Comparison of ENCODE assay signal across 11 cellular contexts in the genomic region with DNA sequence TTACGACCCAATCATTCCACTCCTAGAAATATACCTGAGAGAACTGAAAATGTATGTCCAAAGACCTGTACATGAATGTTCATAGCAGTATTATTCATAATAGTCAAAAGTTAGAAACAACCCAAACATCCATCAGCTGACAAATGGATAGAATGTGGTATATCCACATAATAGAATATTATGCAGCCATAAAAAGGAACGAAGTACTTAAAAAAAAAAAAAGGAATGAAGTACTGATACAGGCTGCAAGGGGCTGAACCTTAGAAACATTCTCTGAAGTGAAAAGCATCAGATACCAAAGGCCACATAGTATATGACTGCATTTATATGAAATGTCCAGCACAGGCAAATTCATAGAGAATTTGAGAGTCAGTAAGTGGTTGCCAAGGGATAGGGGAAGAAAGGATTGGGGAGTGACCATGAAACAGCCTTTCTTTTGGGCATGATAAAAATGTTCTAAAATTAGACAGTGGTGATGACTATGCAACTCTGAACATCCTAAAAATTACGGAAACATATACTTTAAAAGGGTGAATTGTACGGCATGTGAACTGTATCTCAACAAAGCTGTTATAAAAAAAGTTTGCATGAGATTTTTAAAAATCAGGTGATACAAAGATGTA. TPM values are rescaled to one million over a fixed set of nuclear protein-coding genes. Genes with fewer than 3 reads are reported as not detected.
DNase-seq lines count a peak whose midpoint lies in the region; ATAC-seq, FAIRE-seq and TF ChIP-seq lines count a peak whose summit lies in the region.
"Had no signal": no experiment of that assay in that cellular context is flagged by ENCODE, and none has a peak within 500 bp of the region (broad histone marks: within the 10 kb centered on the region; RNA-seq: fewer than 3 reads in every experiment).

No MANE protein-coding gene starts in this region.

- FAIRE-seq in HepG2 (lab: Jason Lieb, UNC): no peak

- peaks cover 43% of the 10 kb centered on the region for H3K4me1 Mint-ChIP-seq in activated B cell treated with CpG ODN at 0.5 μM for 24 hours

- in situ Hi-C loops in HepG2 (cut with HindIII; ENCODE audit: extremely low pct_ligation_motif_present, low pct_unique_long_range_greater_than_20kb): no loop called here

- H2AFZ ChIP-seq in HCT116 (ENCODE audit: low read depth, low read length, poor library complexity, severe bottlenecking): no peak overlapping the region
- H2AFZ ChIP-seq in HepG2 (ENCODE audit: low read length): no peak overlapping the region

- H3K4me1 ChIP-seq in A673 (ENCODE audit: insufficient read depth, low read length, poor library complexity, severe bottlenecking): no peaks in the 10 kb centered on the region
- H3K4me1 ChIP-seq in HCT116 (ENCODE audit: control insufficient read depth in 1 of 2, insufficient read depth in 2 of 2, low read length in 2 of 2): peaks cover 8 to 19% of the 10 kb centered on the region in 2 experiments; a peak in 3 of 4 replicates
- H3K4me1 ChIP-seq in HepG2 (ENCODE audit: insufficient read depth, low read length): peaks cover 33% of the 10 kb centered on the region

- peak overlapping the region; percentile 46 for H3K27ac Mint-ChIP-seq in activated B cell treated with CpG ODN at 0.5 μM for 24 hours

- RAD21 ChIA-PET in HCT116 (lab: Charles Lee; ENCODE audit: low non-redundant PET in 1 of 2, low total read pairs in 2 of 2, uncharacterized antibody in 2 of 2, unreplicated experiment in 2 of 2): no interaction called here

- H3K79me2 ChIP-seq in HCT116 (ENCODE audit: insufficient read depth, low read length) (peaks cover 22% of the 10 kb centered on the region; the same call in 1 of the 2 replicates), HepG2 (ENCODE audit: insufficient read depth, low read length) (peaks cover 10% of the 10 kb centered on the region)

- CTCF ChIA-PET in A673 (lab: Charles Lee) (no interaction called here), HCT116 (lab: Charles Lee) (no interaction called here), activated B cell treated with CpG ODN at 0.5 μM for 24 hours (lab: Charles Lee) (no interaction called here), HepG2 (lab: Yijun Ruan, JAX; ENCODE audit: low intra/inter-chr PET ratio, low total read pairs) (no interaction called here)

- WGBS in HepG2 (ENCODE audit: low lambda C conversion rate): 95% methylated on average over 4 of the region's 4 CpGs

- H3K27me3 Mint-ChIP-seq in activated B cell treated with CpG ODN at 0.5 μM for 24 hours: no peaks in the 10 kb centered on the region

- ATAC-seq in HCT116: no peak
- ATAC-seq in activated B cell treated with CpG ODN at 0.5 μM for 24 hours (ENCODE audit: low read depth): no peak
- no peak for ATAC-seq in HepG2
- no peak for ATAC-seq in HG02571 (IDR thresholded peaks at IDR 0.05; ENCODE audit: unreplicated experiment)

- H3K4me2 ChIP-seq in HCT116 (ENCODE audit: low read length) (no peak overlapping the region), HepG2 (ENCODE audit: low read depth, low read length) (no peak overlapping the region)

- H3K9ac ChIP-seq in HCT116 (ENCODE audit: low read length): no peak overlapping the region
- H3K9ac ChIP-seq in HepG2 (ENCODE audit: insufficient read depth, low read depth, low read length): no peak overlapping the region

- H3K36me3 ChIP-seq in A673 (ENCODE audit: insufficient read depth, low read length, poor library complexity, severe bottlenecking): no peaks in the 10 kb centered on the region
- H3K36me3 ChIP-seq in HCT116 (ENCODE audit: control insufficient read depth in 1 of 2, insufficient read depth in 2 of 2, low read length in 2 of 2): no peaks in the 10 kb centered on the region
- no peaks in the 10 kb centered on the region for H3K36me3 ChIP-seq in HepG2 (replicated peaks in 1 of 2; ENCODE audit: control insufficient read depth in 1 of 2, insufficient read depth in 2 of 2, low read length in 2 of 2)

- TF ChIP-seq RAD21 in HCT116 (IDR thresholded peaks at IDR 0.05; ENCODE audit: low read depth) (no peak), HepG2 (CRISPR knock-in tag; IDR thresholded peaks at IDR 0.05) (no peak)

- H3K27ac ChIP-seq in A673 (ENCODE audit: low read depth, low read length, poor library complexity, severe bottlenecking): no peak overlapping the region
- no peak overlapping the region for H3K27ac ChIP-seq in HCT116 (ENCODE audit: low read depth, low read length)
- no peak overlapping the region for H3K27ac ChIP-seq in HepG2 (ENCODE audit: extremely low read length, insufficient read depth, low read length)

- DNase-seq in A673 (ENCODE audit: low spot score): no peak
- DNase-seq in HCT116 (ENCODE audit: low read depth, low spot score): no peak
- DNase-seq in activated B cell treated with CpG ODN at 0.5 μM for 24 hours: no peak
- DNase-seq in HepG2 (ENCODE audit: low spot score): no peak
- no peak for DNase-seq in DMS79 treated with DMSO at 0.1 percent for 48 hours (lab: John Stamatoyannopoulos, UW)
- DNase-seq in NCI-H82 (lab: John Stamatoyannopoulos, UW): no peak
- no peak for DNase-seq in NCI-H2029 (lab: John Stamatoyannopoulos, UW)
- DNase-seq: NCI-H1417 had no signal

- TF ChIP-seq EP300 in HepG2 (IDR thresholded peaks at IDR 0.05; ENCODE audit: low read depth in 2 of 2, low read length in 2 of 2) (no peak), HepG2 (CRISPR knock-in tag; IDR thresholded peaks at IDR 0.05; ENCODE audit: borderline replicate concordance) (no peak)

- TF ChIP-seq CTCF in A673 (conservative IDR thresholded peaks at IDR 0.05; ENCODE audit: low read depth, low read length): no peak
- TF ChIP-seq CTCF in HCT116 (IDR thresholded peaks at IDR 0.05 in 2 of 3, conservative IDR thresholded peaks at IDR 0.05 in 1 of 3; ENCODE audit: borderline replicate concordance in 1 of 3, insufficient read depth in 1 of 3, low read depth in 2 of 3, low read length in 2 of 3): no peak
- TF ChIP-seq CTCF in activated B cell treated with CpG ODN at 0.5 μM for 24 hours (IDR thresholded peaks at IDR 0.05): no peak
- TF ChIP-seq CTCF in HepG2 (CRISPR knock-in tag; IDR thresholded peaks at IDR 0.05): no peak

- no peaks in the 10 kb centered on the region for H3K27me3 ChIP-seq in A673 (replicated peaks; ENCODE audit: insufficient read depth, low read depth, low read length, poor library complexity)
- H3K27me3 ChIP-seq in HCT116 (ENCODE audit: insufficient read depth, low read length): no peaks in the 10 kb centered on the region
- no peaks in the 10 kb centered on the region; a peak in 1 of 5 replicates for H3K27me3 ChIP-seq in HepG2 (ENCODE audit: control insufficient read depth in 1 of 2, insufficient read depth in 2 of 2, low read length in 2 of 2)

- peaks cover 1% of the 10 kb centered on the region for H3K36me3 Mint-ChIP-seq in activated B cell treated with CpG ODN at 0.5 μM for 24 hours (ENCODE audit: low read depth)

- no peaks in the 10 kb centered on the region for H3K9me3 Mint-ChIP-seq in activated B cell treated with CpG ODN at 0.5 μM for 24 hours

- H3K4me3 Mint-ChIP-seq in activated B cell treated with CpG ODN at 0.5 μM for 24 hours: peak overlapping the region; percentile 86

- TF ChIP-seq POLR2A in HCT116 (IDR thresholded peaks at IDR 0.05; ENCODE audit: borderline replicate concordance, extremely low read depth, insufficient read depth, insufficient read length): no peak
- TF ChIP-seq POLR2A in HepG2 (IDR thresholded peaks at IDR 0.05; ENCODE audit: insufficient read depth in 1 of 2, low read depth in 2 of 2, low read length in 2 of 2): no peak

- POLR2A ChIA-PET in A673 (lab: Charles Lee; ENCODE audit: low non-redundant PET) (no interaction called here), HCT116 (lab: Charles Lee) (no interaction called here), activated B cell treated with CpG ODN at 0.5 μM for 24 hours (lab: Charles Lee) (interaction anchor here (1.2 to 1.6 kb wide), 2 partner anchors 53 to 75 kb away, joined by 4 to 5 read pairs; partner anchors contain the start of gene TFIP11), HepG2 (lab: Yijun Ruan, JAX) (no interaction called here)

- no peaks in the 10 kb centered on the region for H3K9me2 ChIP-seq in HCT116 (ENCODE audit: insufficient read depth)

- H3K4me3 ChIP-seq in A673 (ENCODE audit: low read depth, low read length, poor library complexity, severe bottlenecking): no peak overlapping the region
- H3K4me3 ChIP-seq in HCT116 (replicated peaks in 1 of 2; ENCODE audit: low read depth in 1 of 2, low read length in 2 of 2): no peak overlapping the region
- no peak overlapping the region for H3K4me3 ChIP-seq in HepG2 (replicated peaks in 1 of 3; ENCODE audit: insufficient read depth in 1 of 3, low read depth in 2 of 3, low read length in 3 of 3)

- BruUV-seq in A673 (replicated peaks; lab: Mats Ljungman, UMichigan): TSS peak; percentile 48
- TSS peak; percentile 55 for BruUV-seq in HCT116 (replicated peaks; lab: Mats Ljungman, UMichigan)
- TSS peak; percentile 59 for BruUV-seq in HepG2 (replicated peaks; lab: Mats Ljungman, UMichigan)

- intact Hi-C loops in A673 (cut with micrococcal nuclease; ENCODE audit: unreplicated experiment) (no loop called here), HCT116 (cut with micrococcal nuclease) (no loop called here), activated B cell treated with CpG ODN at 0.5 μM for 24 hours (cut with micrococcal nuclease) (loop anchor here (5.0 kb wide), 1 partner anchor 106 kb away; the partner anchor contains the start of genes HPS4 and SRRD), HepG2 (cut with micrococcal nuclease; ENCODE audit: unreplicated experiment) (no loop called here)

- no peaks in the 10 kb centered on the region for H3K9me3 ChIP-seq in A673 (ENCODE audit: low read depth, low read length, poor library complexity, severe bottlenecking)
- H3K9me3 ChIP-seq in HCT116 (ENCODE audit: control insufficient read depth in 1 of 2, insufficient read depth in 1 of 2, low read depth in 1 of 2, low read length in 2 of 2): no peaks in the 10 kb centered on the region
- H3K9me3 ChIP-seq in HepG2 (ENCODE audit: low read length): no peaks in the 10 kb centered on the region

- H4K20me1 ChIP-seq in HCT116 (ENCODE audit: insufficient read depth) (no peaks in the 10 kb centered on the region), HepG2 (ENCODE audit: insufficient read depth, low read length) (no peaks in the 10 kb centered on the region)

RNA-seq across cellular contexts. Expression of gene TPST2, which starts 1.8 kb away (rescaled TPM):
- total RNA-seq in A673 (2021) (8.2 and 10.9 TPM in 2 replicates), HCT116 (2021; ENCODE audit: unreplicated experiment) (11.8 TPM), activated B cell treated with CpG ODN at 0.5 μM for 24 hours (10.4 and 11.0 TPM in 2 replicates), HepG2 (2016; rRNA removed; fragmentation: Illumina TruSeq; extraction: Trizol) (9.2 and 15.2 TPM in 2 replicates)
- polyA plus RNA-seq in HCT116 (2012): 9.2 and 11.3 TPM in 2 replicates
- total RNA-seq in HepG2 (2016; cell fraction: cytosol; rRNA removed; fragmentation: Illumina TruSeq; extraction: Trizol; ENCODE audit: low read depth): 10.0 and 10.4 TPM in 2 replicates
- total RNA-seq in HepG2 (2016; cell fraction: insoluble cytoplasmic fraction; rRNA removed; fragmentation: Illumina TruSeq; extraction: Trizol): 7.8 and 13.5 TPM in 2 replicates
- 17.6 and 23.3 TPM in 2 replicates for total RNA-seq in HepG2 (2016; cell fraction: membrane; rRNA removed; fragmentation: Illumina TruSeq; extraction: Trizol)
- total RNA-seq in HepG2 (2016; cell fraction: nucleus; rRNA removed; fragmentation: Illumina TruSeq; extraction: Trizol): 10.0 and 10.8 TPM in 2 replicates
- 23.8 and 29.5 TPM in 2 replicates for polyA plus RNA-seq in HepG2 (2011; rRNA removed)
- 27.5 and 32.7 TPM in 2 replicates for polyA plus RNA-seq in HepG2 (2011; cell fraction: cytosol; rRNA removed)
- 21.6 and 24.3 TPM in 2 replicates for polyA plus RNA-seq in HepG2 (2011; cell fraction: nucleus; rRNA removed)
- polyA plus RNA-seq in HepG2 (2012): 9.2 and 17.3 TPM in 2 replicates
- polyA plus RNA-seq in HepG2 (2016; cell fraction: cytosol; fragmentation: Illumina TruSeq; extraction: Trizol; ENCODE audit: low read depth): 13.1 and 15.0 TPM in 2 replicates
- polyA plus RNA-seq in HepG2 (2016; cell fraction: insoluble cytoplasmic fraction; fragmentation: Illumina TruSeq; extraction: Trizol; ENCODE audit: low read depth): 10.0 and 11.2 TPM in 2 replicates
- polyA plus RNA-seq in HepG2 (2016; cell fraction: membrane; fragmentation: Illumina TruSeq; extraction: Trizol; ENCODE audit: low read depth): 19.3 and 21.6 TPM in 2 replicates
- polyA plus RNA-seq in HepG2 (2016; cell fraction: nucleus; fragmentation: Illumina TruSeq; extraction: Trizol; ENCODE audit: insufficient read depth, low read depth): 16.7 and 18.4 TPM in 2 replicates
- polyA minus RNA-seq in HepG2 (2011; rRNA and poly(A)+ RNA removed; ENCODE audit: low replicate concordance): 13.6 and 45.9 TPM in 2 replicates
- polyA minus RNA-seq in HepG2 (2011; cell fraction: cytosol; rRNA and poly(A)+ RNA removed): 10.1 and 10.6 TPM in 2 replicates
- polyA minus RNA-seq in HepG2 (2011; cell fraction: nucleus; rRNA and poly(A)+ RNA removed): 11.7 and 12.1 TPM in 2 replicates

RNA-seq across cellular contexts. Expression of gene CRYBB1, which starts 29.7 kb away (rescaled TPM):
- total RNA-seq in A673 (2021) (not detected in 2 replicates), HCT116 (2021; ENCODE audit: unreplicated experiment) (not detected), activated B cell treated with CpG ODN at 0.5 μM for 24 hours (not detected in 2 replicates), HepG2 (2016; rRNA removed; fragmentation: Illumina TruSeq; extraction: Trizol) (not detected in 2 replicates)
- polyA plus RNA-seq in HCT116 (2012): not detected in 2 replicates
- not detected in 2 replicates for total RNA-seq in HepG2 (2016; cell fraction: cytosol; rRNA removed; fragmentation: Illumina TruSeq; extraction: Trizol; ENCODE audit: low read depth)
- not detected in 2 replicates for total RNA-seq in HepG2 (2016; cell fraction: insoluble cytoplasmic fraction; rRNA removed; fragmentation: Illumina TruSeq; extraction: Trizol)
- total RNA-seq in HepG2 (2016; cell fraction: membrane; rRNA removed; fragmentation: Illumina TruSeq; extraction: Trizol): not detected in 2 replicates
- not detected in 2 replicates for total RNA-seq in HepG2 (2016; cell fraction: nucleus; rRNA removed; fragmentation: Illumina TruSeq; extraction: Trizol)
- polyA plus RNA-seq in HepG2 (2011; rRNA removed): not detected in 2 replicates
- polyA plus RNA-seq in HepG2 (2011; cell fraction: cytosol; rRNA removed): not detected in 2 replicates
- polyA plus RNA-seq in HepG2 (2011; cell fraction: nucleus; rRNA removed): not detected in 2 replicates
- polyA plus RNA-seq in HepG2 (2012): not detected in 2 replicates
- not detected in 2 replicates for polyA plus RNA-seq in HepG2 (2016; cell fraction: cytosol; fragmentation: Illumina TruSeq; extraction: Trizol; ENCODE audit: low read depth)
- polyA plus RNA-seq in HepG2 (2016; cell fraction: insoluble cytoplasmic fraction; fragmentation: Illumina TruSeq; extraction: Trizol; ENCODE audit: low read depth): not detected in 2 replicates
- not detected in 2 replicates for polyA plus RNA-seq in HepG2 (2016; cell fraction: membrane; fragmentation: Illumina TruSeq; extraction: Trizol; ENCODE audit: low read depth)
- not detected in 2 replicates for polyA plus RNA-seq in HepG2 (2016; cell fraction: nucleus; fragmentation: Illumina TruSeq; extraction: Trizol; ENCODE audit: insufficient read depth, low read depth)
- not detected in 2 replicates for polyA minus RNA-seq in HepG2 (2011; rRNA and poly(A)+ RNA removed; ENCODE audit: low replicate concordance)
- not detected in 2 replicates for polyA minus RNA-seq in HepG2 (2011; cell fraction: cytosol; rRNA and poly(A)+ RNA removed)
- polyA minus RNA-seq in HepG2 (2011; cell fraction: nucleus; rRNA and poly(A)+ RNA removed): not detected in 2 replicates
- total RNA-seq: T-helper 2 cell treated with Interferon-gamma antibody and Interleukin-4, amounts not matched to agents 100 ng/mL and 5 ng/mL, for 36 hours had no signal

RNA-seq across cellular contexts. Expression of gene CRYBA4, which starts 33.7 kb away (rescaled TPM):
- not detected in 2 replicates for total RNA-seq in A673 (2021)
- not detected for total RNA-seq in HCT116 (2021; ENCODE audit: unreplicated experiment)
- 0.10 TPM in 1 of 2 replicates, not detected in the other for polyA plus RNA-seq in HCT116 (2012)
- total RNA-seq in activated B cell treated with CpG ODN at 0.5 μM for 24 hours: not detected in 2 replicates
- not detected in 2 replicates for total RNA-seq in HepG2 (2016; rRNA removed; fragmentation: Illumina TruSeq; extraction: Trizol)
- total RNA-seq in HepG2 (2016; cell fraction: cytosol; rRNA removed; fragmentation: Illumina TruSeq; extraction: Trizol; ENCODE audit: low read depth): not detected in 2 replicates
- not detected in 2 replicates for total RNA-seq in HepG2 (2016; cell fraction: insoluble cytoplasmic fraction; rRNA removed; fragmentation: Illumina TruSeq; extraction: Trizol)
- total RNA-seq in HepG2 (2016; cell fraction: membrane; rRNA removed; fragmentation: Illumina TruSeq; extraction: Trizol): not detected in 2 replicates
- total RNA-seq in HepG2 (2016; cell fraction: nucleus; rRNA removed; fragmentation: Illumina TruSeq; extraction: Trizol): not detected in 2 replicates
- not detected in 2 replicates for polyA plus RNA-seq in HepG2 (2011; rRNA removed)
- not detected in 2 replicates for polyA plus RNA-seq in HepG2 (2011; cell fraction: cytosol; rRNA removed)
- not detected in 2 replicates for polyA plus RNA-seq in HepG2 (2011; cell fraction: nucleus; rRNA removed)
- not detected in 2 replicates for polyA plus RNA-seq in HepG2 (2012)
- polyA plus RNA-seq in HepG2 (2016; cell fraction: cytosol; fragmentation: Illumina TruSeq; extraction: Trizol; ENCODE audit: low read depth): not detected in 2 replicates
- polyA plus RNA-seq in HepG2 (2016; cell fraction: insoluble cytoplasmic fraction; fragmentation: Illumina TruSeq; extraction: Trizol; ENCODE audit: low read depth): not detected in 2 replicates
- polyA plus RNA-seq in HepG2 (2016; cell fraction: membrane; fragmentation: Illumina TruSeq; extraction: Trizol; ENCODE audit: low read depth): not detected in 2 replicates
- not detected in 2 replicates for polyA plus RNA-seq in HepG2 (2016; cell fraction: nucleus; fragmentation: Illumina TruSeq; extraction: Trizol; ENCODE audit: insufficient read depth, low read depth)
- polyA minus RNA-seq in HepG2 (2011; rRNA and poly(A)+ RNA removed; ENCODE audit: low replicate concordance): not detected in 2 replicates
- polyA minus RNA-seq in HepG2 (2011; cell fraction: cytosol; rRNA and poly(A)+ RNA removed): not detected in 2 replicates
- polyA minus RNA-seq in HepG2 (2011; cell fraction: nucleus; rRNA and poly(A)+ RNA removed): not detected in 2 replicates
- total RNA-seq: T-helper 2 cell treated with Interferon-gamma antibody and Interleukin-4, amounts not matched to agents 100 ng/mL and 5 ng/mL, for 36 hours; temporal lobe had no signal
